ENCODE assay signal across 12 cellular contexts in genomic region chr2:164514491-164514890, GRCh38.
DNase-seq lines count a peak whose midpoint lies in the region; ATAC-seq, FAIRE-seq and TF ChIP-seq lines count a peak whose summit lies in the region.
"Had no signal": no experiment of that assay in that cellular context is flagged by ENCODE, and none has a peak within 500 bp of the region (broad histone marks: within the 10 kb centered on the region; RNA-seq: fewer than 3 reads in every experiment).

No MANE protein-coding gene starts in this region.

- no peaks in the 10 kb centered on the region for H3K27me3 ChIP-seq in GM23338 (ENCODE audit: insufficient read depth)

- peaks cover 17% of the 10 kb centered on the region for H3K9me3 Mint-ChIP-seq in GM23338

- no peak overlapping the region for H3K4me3 Mint-ChIP-seq in GM23338
- H3K4me3 Mint-ChIP-seq: activated CD8-positive, alpha-beta T cell treated with anti-CD3 and anti-CD28 coated beads, Interleukin-2, amount 10 ng/mL, durations not matched to agents 7 days and 5 days; CD4-positive, CD25-positive, alpha-beta regulatory T cell had no signal

- H3K27me3 Mint-ChIP-seq in GM23338 (ENCODE audit: insufficient read depth, low read depth, poor library complexity): peaks cover 3% of the 10 kb centered on the region

- H3K36me3 ChIP-seq in GM23338 (ENCODE audit: insufficient read depth): no peaks in the 10 kb centered on the region

- H3K4me3 ChIP-seq in GM23338: no peak overlapping the region
- no peak overlapping the region for H3K4me3 ChIP-seq in epithelial cell of proximal tubule (ENCODE audit: low read depth, low read length)

- H3K36me3 Mint-ChIP-seq in GM23338 (ENCODE audit: low read depth): peaks cover 46% of the 10 kb centered on the region

- no peak for DNase-seq in GM23338 (ENCODE audit: low spot score)
- DNase-seq in RCC 7860 (ENCODE audit: low spot score): peak; percentile 55
- DNase-seq in epithelial cell of proximal tubule (ENCODE audit: low read depth): peak; percentile 30
- peak; percentile 11 for DNase-seq in myocyte (ENCODE audit: low read depth)
- DNase-seq in SHP77 treated with DMSO at 0.1 percent for 48 hours (lab: John Stamatoyannopoulos, UW): no peak
- DNase-seq in stimulated activated CD4-positive, alpha-beta T cell treated with anti-CD3 and anti-CD28 coated beads, Interleukin-15, amount 100 ng/mL, for 24 hours: no peak
- DNase-seq: activated CD8-positive, alpha-beta T cell treated with anti-CD3 and anti-CD28 coated beads, Interleukin-2, amount 10 ng/mL, durations not matched to agents 7 days and 5 days; CD4-positive, CD25-positive, alpha-beta regulatory T cell; MV-4-11; retina had no signal

- no peak for FAIRE-seq in RCC 7860 (lab: Jason Lieb, UNC)

- H3K4me2 ChIP-seq in GM23338: no peak overlapping the region

- H3K27ac Mint-ChIP-seq in GM23338: peak overlapping the region; percentile 75; the same call in 1 of the 2 replicates
- H3K27ac Mint-ChIP-seq: activated CD8-positive, alpha-beta T cell treated with anti-CD3 and anti-CD28 coated beads, Interleukin-2, amount 10 ng/mL, durations not matched to agents 7 days and 5 days; CD4-positive, CD25-positive, alpha-beta regulatory T cell had no signal

- H3K9me2 ChIP-seq in GM23338 (ENCODE audit: insufficient read depth): 0 out of 2 replicates have a peak, but pooled peaks cover 5% of the 10 kb centered on the region

- TF ChIP-seq CTCF in GM23338 (conservative IDR thresholded peaks at IDR 0.05; ENCODE audit: low read depth in 2 of 2) (no peak), epithelial cell of proximal tubule (conservative IDR thresholded peaks at IDR 0.05; ENCODE audit: low read depth, low read length) (no peak)

- no peak overlapping the region for H3K27ac ChIP-seq in GM23338 (ENCODE audit: low read depth)

- no peaks in the 10 kb centered on the region for H4K20me1 ChIP-seq in GM23338 (replicated peaks; ENCODE audit: insufficient read depth)

- 0 out of 2 replicates have a peak, but pooled peaks cover 5% of the 10 kb centered on the region for H3K4me1 ChIP-seq in GM23338 (ENCODE audit: insufficient read depth)

- peaks cover 13% of the 10 kb centered on the region for H3K4me1 Mint-ChIP-seq in GM23338
- H3K4me1 Mint-ChIP-seq: CD4-positive, CD25-positive, alpha-beta regulatory T cell had no signal

- no peaks in the 10 kb centered on the region for H3F3A ChIP-seq in GM23338 (replicated peaks; ENCODE audit: low read depth)

- ATAC-seq in GM23338: no peak
- ATAC-seq in GM19397 (IDR thresholded peaks at IDR 0.05; ENCODE audit: unreplicated experiment): no peak
- no peak for ATAC-seq in GM18867 (IDR thresholded peaks at IDR 0.05; ENCODE audit: unreplicated experiment)
- ATAC-seq: activated CD8-positive, alpha-beta T cell treated with anti-CD3 and anti-CD28 coated beads, Interleukin-2, amount 10 ng/mL, durations not matched to agents 7 days and 5 days had no signal

- no peak overlapping the region for H2AFZ ChIP-seq in GM23338

- no peaks in the 10 kb centered on the region for H3K79me2 ChIP-seq in GM23338 (replicated peaks; ENCODE audit: insufficient read depth)

TF ChIP-seq in GM23338, 12 proteins besides CTCF, POLR2A, EP300 and RAD21 (continues in another document):
- TF ChIP-seq POLR2AphosphoS5 (IDR thresholded peaks at IDR 0.05; ENCODE audit: low read depth) (no peak), EZH2 (IDR thresholded peaks at IDR 0.05; ENCODE audit: low read depth, unreplicated experiment) (no peak), ZNF331 (CRISPR knock-in tag; IDR thresholded peaks at IDR 0.05; ENCODE audit: low read depth) (no peak), ZNF462 (CRISPR knock-in tag; IDR thresholded peaks at IDR 0.05) (no peak), JUNB (IDR thresholded peaks at IDR 0.05; ENCODE audit: unreplicated experiment) (no peak), CREB1 (CRISPR knock-in tag; IDR thresholded peaks at IDR 0.05; ENCODE audit: low read depth) (no peak), EZH2phosphoT487 (IDR thresholded peaks at IDR 0.05; ENCODE audit: unreplicated experiment) (no peak), NANOG (IDR thresholded peaks at IDR 0.05; ENCODE audit: borderline replicate concordance) (no peak), REST (IDR thresholded peaks at IDR 0.05; ENCODE audit: unreplicated experiment) (no peak)

Comparison
In these comparisons a context has a peak if more than half of its experiments do, and no peak if none do; other contexts are left out.
1. DNase-seq: peak in RCC 7860 (single experiment), epithelial cell of proximal tubule (single experiment) and myocyte (single experiment); none in GM23338 (single experiment), SHP77 treated with DMSO at 0.1 percent for 48 hours (single experiment) and stimulated activated CD4-positive, alpha-beta T cell treated with anti-CD3 and anti-CD28 coated beads, Interleukin-15, amount 100 ng/mL, for 24 hours (single experiment).